Comparison of ENCODE assay signal across 8 cellular contexts in genomic region chr6:166950892-166951669, GRCh38. TPM values are rescaled to one million over a fixed set of nuclear protein-coding genes. Genes with fewer than 3 reads are reported as not detected.
DNase-seq lines count a peak whose midpoint lies in the region; ATAC-seq and TF ChIP-seq lines count a peak whose summit lies in the region.
"Not testable (repeated sequence)": the region's sequence is repeated elsewhere in the genome, so short reads cannot be mapped to it uniquely, and the experiment has no call there.

No MANE protein-coding gene starts in this region.

- peak overlapping the region; percentile 56 for H3K4me3 ChIP-seq in left ventricle myocardium inferior

- peak; percentile 82 for TF ChIP-seq CTCF in left ventricle myocardium inferior (IDR thresholded peaks at IDR 0.05; ENCODE audit: borderline replicate concordance)

- intact Hi-C loops in left ventricle myocardium inferior (cut with micrococcal nuclease) = loop anchor here (5.0 kb wide), 1 partner anchor 164 kb away; no protein-coding TSS in a partner anchor
- intact Hi-C loops in sciatic nerve (cut with DNase I) = not testable (repeated sequence)

- WGBS in adipose tissue, 3 donors = 70 to 79% (median 73%) methylated on average over 17 of the region's 17 CpGs

- peaks cover 15% of the 10 kb centered on the region for H3K36me3 ChIP-seq in left ventricle myocardium inferior

- not testable (repeated sequence) for H3K9me3 ChIP-seq in left ventricle myocardium inferior (replicated peaks)

- ATAC-seq in GM18861 (IDR thresholded peaks at IDR 0.05; ENCODE audit: unreplicated experiment) = peak; percentile 95
- ATAC-seq in HG02943 (IDR thresholded peaks at IDR 0.05; ENCODE audit: low read depth, unreplicated experiment) = peak; percentile 83
- ATAC-seq in sciatic nerve = peak; percentile 74

- in situ Hi-C loops in ACHN (cut with HindIII; ENCODE audit: low pct_ligation_motif_present, low pct_unique_long_range_greater_than_20kb, low sequenced_read_pairs) = not testable (repeated sequence)

- H3K4me1 ChIP-seq in left ventricle myocardium inferior = peaks cover 14% of the 10 kb centered on the region

- H3K27ac ChIP-seq in adipose tissue (ENCODE audit: low read depth, low read length) (peak overlapping the region; percentile 11), left ventricle myocardium inferior (replicated peaks) (peak overlapping the region; percentile 84)

- DNase-seq in ACHN (peak; percentile 78), NCI-H1436 (lab: John Stamatoyannopoulos, UW) (peak; percentile 27), T-helper 22 cell (ENCODE audit: low read depth) (peak; percentile 67), left ventricle myocardium inferior (peak; percentile 76), sciatic nerve (ENCODE audit: low spot score) (peak; percentile 86)

- H3K27me3 ChIP-seq in left ventricle myocardium inferior (ENCODE audit: low read depth) = not testable (repeated sequence)

RNA-seq across cellular contexts. Expression of gene RNASET2, which starts 5.3 kb away (rescaled TPM):
- 10 to 100 TPM; 20.5 to 36.9 (median 34.4) TPM for polyA plus RNA-seq in adipose tissue
- total RNA-seq in left ventricle myocardium inferior (13.4 TPM), sciatic nerve (70.4 TPM)

RNA-seq across cellular contexts. Expression of gene CEP43, which starts 48.1 kb away (rescaled TPM):
- 1 to 10 TPM; 5.0 to 9.2 (median 6.2) TPM for polyA plus RNA-seq in adipose tissue
- total RNA-seq in left ventricle myocardium inferior (12.3 TPM), sciatic nerve (18.8 TPM)

Comparison
In these comparisons a context has a peak if more than half of its experiments do, and no peak if none do; other contexts are left out.
1. Peak in every context shown above with its lines: DNase-seq, ATAC-seq, H3K4me3 ChIP-seq and H3K27ac ChIP-seq.
2. DNase-seq: peak in every context shown above with its lines; median percentile 86 in sciatic nerve; 78 in ACHN; 76 in left ventricle myocardium inferior; 67 in T-helper 22 cell; 27 in NCI-H1436.